In genomic region chr5:39656600-39656999, GRCh38 we compare ENCODE assay signal across 19 cellular contexts.
"Had no signal": no experiment of that assay in that cellular context is flagged by ENCODE, and none has a peak within 500 bp of the region (broad histone marks: within the 10 kb centered on the region; RNA-seq: fewer than 3 reads in every experiment).

No MANE protein-coding gene starts in this region.

- H3K27me3 ChIP-seq: MG63 had no signal

- H3K9me3 ChIP-seq: MG63 had no signal

- H3K4me3 ChIP-seq: MG63 had no signal

- DNase-seq: KBM-7, MG63, NCI-H1092, NCI-H1105 treated with DMSO at 0.1 percent for 48 hours, NCI-H1417 treated with DMSO at 0.1 percent for 48 hours, NCI-H146, NCI-H1694 treated with DMSO at 0.1 percent for 48 hours, NCI-H2029, NCI-H2081 treated with DMSO at 0.1 percent for 48 hours, NCI-H2171, NCI-H226, NCI-H446, NCI-H510A, NCI-H524 treated with DMSO at 0.1 percent for 48 hours, NCI-H69, NCI-H774, Right ventricle myocardium superior, RPMI8226 had no signal

- ATAC-seq: SK-N-SH treated with all-trans-retinoic acid at 6 μM for 48 hours had no signal

- H3K36me3 ChIP-seq: MG63 had no signal
